Comparison of ENCODE assay signal across 8 cellular contexts in genomic region chr17:75848523-75849303, GRCh38. TPM values are rescaled to one million over a fixed set of nuclear protein-coding genes. Genes with fewer than 3 reads are reported as not detected.
DNase-seq lines count a peak whose midpoint lies in the region; ATAC-seq, FAIRE-seq and TF ChIP-seq lines count a peak whose summit lies in the region.

No MANE protein-coding gene starts in this region.

- H3K4me1 ChIP-seq in HCT116 (ENCODE audit: control insufficient read depth in 1 of 2, insufficient read depth in 2 of 2, low read length in 2 of 2) (peaks cover 32 to 54% of the 10 kb centered on the region in 2 experiments), PC-9 (replicated peaks; ENCODE audit: insufficient read depth) (peaks cover 55% of the 10 kb centered on the region)

- H3K27me3 ChIP-seq in HCT116 (ENCODE audit: insufficient read depth, low read length) (no peaks in the 10 kb centered on the region), PC-9 (ENCODE audit: insufficient read depth, low read depth) (no peaks in the 10 kb centered on the region)

- TF ChIP-seq RAD21 in HCT116 (IDR thresholded peaks at IDR 0.05; ENCODE audit: low read depth): no peak; the same call in 1 of the 2 replicates

- H3K9me3 ChIP-seq in HCT116 (ENCODE audit: control insufficient read depth in 1 of 2, insufficient read depth in 1 of 2, low read depth in 1 of 2, low read length in 2 of 2): no peaks in the 10 kb centered on the region
- no peaks in the 10 kb centered on the region for H3K9me3 ChIP-seq in PC-9 (ENCODE audit: insufficient read depth, low read depth)

- H3K4me1 Mint-ChIP-seq in progenitor cell of endocrine pancreas (ENCODE audit: low read depth): peaks cover 12% of the 10 kb centered on the region

- H3K36me3 ChIP-seq in HCT116 (ENCODE audit: control insufficient read depth in 1 of 2, insufficient read depth in 2 of 2, low read length in 2 of 2) (peaks cover 25 to 27% of the 10 kb centered on the region in 2 experiments; a peak in 3 of 4 replicates), PC-9 (ENCODE audit: low read depth) (peaks cover 26% of the 10 kb centered on the region)

- H3K9me2 ChIP-seq in HCT116 (ENCODE audit: insufficient read depth) (no peaks in the 10 kb centered on the region), PC-9 (ENCODE audit: insufficient read depth) (no peaks in the 10 kb centered on the region)

- H3K4me2 ChIP-seq in HCT116 (ENCODE audit: low read length) (0 out of 2 replicates have a peak overlapping the region, but pooled peaks have one; percentile 1), PC-9 (no peak overlapping the region)

- no peak for TF ChIP-seq POLR2A in HCT116 (IDR thresholded peaks at IDR 0.05; ENCODE audit: borderline replicate concordance, extremely low read depth, insufficient read depth, insufficient read length)

- H3K9ac ChIP-seq in HCT116 (ENCODE audit: low read length): 0 out of 2 replicates have a peak overlapping the region, but pooled peaks have one; percentile 4

- CTCF ChIA-PET in AG04449 (lab: Yijun Ruan, JAX) (interaction anchor here (0.8 to 6.3 kb wide), 16 partner anchors 8 to 95 kb away, joined by 3 to 52 read pairs (median 4); partner anchors contain the start of gene TRIM47), HCT116 (lab: Charles Lee) (interaction anchor here (0.9 to 2.9 kb wide), 7 partner anchors 8 to 84 kb away, joined by 3 to 10 read pairs (median 3); partner anchors contain the start of gene GALK1), PC-9 (lab: Charles Lee) (no interaction called here)

- H3K4me3 ChIP-seq in AG04449 (ENCODE audit: low read depth, low read length): no peak overlapping the region
- no peak overlapping the region for H3K4me3 ChIP-seq in HCT116 (replicated peaks in 1 of 2; ENCODE audit: low read depth in 1 of 2, low read length in 2 of 2)
- H3K4me3 ChIP-seq in PC-9: no peak overlapping the region

- peaks cover 41% of the 10 kb centered on the region for H3F3A ChIP-seq in PC-9 (ENCODE audit: insufficient read depth, low read depth)

- H4K20me1 ChIP-seq in HCT116 (ENCODE audit: insufficient read depth) (no peaks in the 10 kb centered on the region), PC-9 (ENCODE audit: insufficient read depth) (peaks cover 3% of the 10 kb centered on the region; the same call in 1 of the 2 replicates)

- RAD21 ChIA-PET in HCT116 (lab: Charles Lee; ENCODE audit: low non-redundant PET in 1 of 2, low total read pairs in 2 of 2, uncharacterized antibody in 2 of 2, unreplicated experiment in 2 of 2): no interaction called here

- POLR2A ChIA-PET in AG04449 (lab: Yijun Ruan, JAX): no interaction called here
- POLR2A ChIA-PET in HCT116 (lab: Charles Lee): no interaction called here
- POLR2A ChIA-PET in PC-9 (lab: Charles Lee; ENCODE audit: unreplicated experiment): no interaction called here

- H2AFZ ChIP-seq in HCT116 (ENCODE audit: low read depth, low read length, poor library complexity, severe bottlenecking): no peak overlapping the region
- no peak overlapping the region for H2AFZ ChIP-seq in PC-9

- BruUV-seq in HCT116 (replicated peaks; lab: Mats Ljungman, UMichigan) (no TSS peak), PC-9 (replicated peaks; lab: Mats Ljungman, UMichigan) (no TSS peak)

- DNase-seq in AG04449 (ENCODE audit: low read depth, low spot score) (no peak), HCT116 (ENCODE audit: low read depth, low spot score) (peak; percentile 64), PC-9 (peak; percentile 47 to 58), germinal center (ENCODE audit: low spot score) (peak; percentile 63), progenitor cell of endocrine pancreas (ENCODE audit: low spot score, unreplicated experiment) (peak; percentile 56), urothelium cell line (ENCODE audit: low spot score) (peak; percentile 63)
- peak; percentile 69 to 82 for DNase-seq in activated T-helper 1 cell treated with anti-CD3 and anti-CD28 coated beads, Interleukin-2, amount 50 U/mL, for 16 hours (ENCODE audit: low read depth in 1 of 2, low spot score in 1 of 2)

- no peak overlapping the region for H3K27ac Mint-ChIP-seq in progenitor cell of endocrine pancreas

- no peak for FAIRE-seq in urothelium cell line (lab: Jason Lieb, UNC)

- no peaks in the 10 kb centered on the region for H3K9me3 Mint-ChIP-seq in progenitor cell of endocrine pancreas (ENCODE audit: low read depth)

- peaks cover 6% of the 10 kb centered on the region for H3K36me3 Mint-ChIP-seq in progenitor cell of endocrine pancreas (ENCODE audit: insufficient read depth)

- ATAC-seq in HCT116 (peak; percentile 12; the same call in 1 of the 2 replicates), GM19035 (IDR thresholded peaks at IDR 0.05; ENCODE audit: unreplicated experiment) (no peak)

- TF ChIP-seq CTCF in AG04449 (IDR thresholded peaks at IDR 0.05; ENCODE audit: insufficient read depth, low read length, missing control alignments) (peak; percentile 61), HCT116 (IDR thresholded peaks at IDR 0.05 in 2 of 3, conservative IDR thresholded peaks at IDR 0.05 in 1 of 3; ENCODE audit: borderline replicate concordance in 1 of 3, insufficient read depth in 1 of 3, low read depth in 2 of 3, low read length in 2 of 3) (peak; percentile 81 to 99 (median 98)), PC-9 (conservative IDR thresholded peaks at IDR 0.05) (peak; percentile 81), progenitor cell of endocrine pancreas (IDR thresholded peaks at IDR 0.05; ENCODE audit: unreplicated experiment) (peak; percentile 69)

- H3K27me3 Mint-ChIP-seq in progenitor cell of endocrine pancreas: no peaks in the 10 kb centered on the region

- intact Hi-C loops in HCT116 (cut with micrococcal nuclease): no loop called here
- intact Hi-C loops in PC-9 (cut with micrococcal nuclease; ENCODE audit: unreplicated experiment): loop anchor here (5.0 kb wide), 1 partner anchor 134 kb away; no protein-coding TSS in a partner anchor

- peak overlapping the region; percentile 3; the same call in 1 of the 2 replicates for H3K27ac ChIP-seq in HCT116 (ENCODE audit: low read depth, low read length)
- no peak overlapping the region for H3K27ac ChIP-seq in PC-9

- no peak overlapping the region for H3K4me3 Mint-ChIP-seq in progenitor cell of endocrine pancreas (ENCODE audit: low read depth)

- H3K79me2 ChIP-seq in HCT116 (ENCODE audit: insufficient read depth, low read length) (peaks cover 9% of the 10 kb centered on the region; the same call in 1 of the 2 replicates), PC-9 (ENCODE audit: low read depth) (peaks cover 28% of the 10 kb centered on the region)

TF ChIP-seq in HCT116, 20 proteins besides CTCF, POLR2A, EP300 and RAD21 (continues in another document):
- TF ChIP-seq SIN3A (IDR thresholded peaks at IDR 0.05; ENCODE audit: low read depth) (no peak), FOSL1 (IDR thresholded peaks at IDR 0.05; ENCODE audit: low read depth) (no peak), ZFX (IDR thresholded peaks at IDR 0.05) (no peak), MAX (IDR thresholded peaks at IDR 0.05) (no peak), REST (IDR thresholded peaks at IDR 0.05; ENCODE audit: low read depth) (no peak), ZNF274 (IDR thresholded peaks at IDR 0.05; ENCODE audit: low read depth, low read length) (no peak), JUND (IDR thresholded peaks at IDR 0.05) (no peak), CEBPB (IDR thresholded peaks at IDR 0.05; ENCODE audit: low read depth) (no peak), CBX3 (IDR thresholded peaks at IDR 0.05; ENCODE audit: low read depth) (no peak)

RNA-seq across cellular contexts. Expression of gene UNC13D, which starts 4.5 kb away (rescaled TPM):
- total RNA-seq in HCT116 (2021; ENCODE audit: unreplicated experiment) (20.2 TPM), PC-9 (2021) (94.4 and 108 TPM in 2 replicates), progenitor cell of endocrine pancreas (2.7 and 3.1 TPM in 2 replicates)
- 20.3 and 22.7 TPM in 2 replicates for polyA plus RNA-seq in HCT116 (2012)

RNA-seq across cellular contexts. Expression of gene WBP2, which starts 6.4 kb away (rescaled TPM):
- total RNA-seq in HCT116 (2021; ENCODE audit: unreplicated experiment) (132 TPM), PC-9 (2021) (114 and 159 TPM in 2 replicates), progenitor cell of endocrine pancreas (47.9 and 57.7 TPM in 2 replicates)
- 184 and 186 TPM in 2 replicates for polyA plus RNA-seq in HCT116 (2012)

RNA-seq across cellular contexts. Expression of gene TRIM47, which starts 29.7 kb away (rescaled TPM):
- 86.7 TPM for total RNA-seq in HCT116 (2021; ENCODE audit: unreplicated experiment)
- polyA plus RNA-seq in HCT116 (2012): 49.9 and 67.2 TPM in 2 replicates
- total RNA-seq in PC-9 (2021): 46.1 and 48.3 TPM in 2 replicates
- 0.42 and 1.0 TPM in 2 replicates for total RNA-seq in progenitor cell of endocrine pancreas

RNA-seq across cellular contexts. Expression of gene TRIM65, which starts 48.0 kb away (rescaled TPM):
- total RNA-seq in HCT116 (2021; ENCODE audit: unreplicated experiment) (53.0 TPM), PC-9 (2021) (21.1 and 27.1 TPM in 2 replicates), progenitor cell of endocrine pancreas (13.9 and 17.1 TPM in 2 replicates)
- 26.3 and 29.9 TPM in 2 replicates for polyA plus RNA-seq in HCT116 (2012)

RNA-seq across cellular contexts. Expression of gene MRPL38, which starts 56.0 kb away (rescaled TPM):
- 219 TPM for total RNA-seq in HCT116 (2021; ENCODE audit: unreplicated experiment)
- 114 and 130 TPM in 2 replicates for polyA plus RNA-seq in HCT116 (2012)
- 127 and 136 TPM in 2 replicates for total RNA-seq in PC-9 (2021)
- 82.7 and 94.0 TPM in 2 replicates for total RNA-seq in progenitor cell of endocrine pancreas

Comparison
In these comparisons a context has a peak if more than half of its experiments do, and no peak if none do; other contexts are left out.
1. RNA of gene TRIM47, which starts 29.7 kb away (total RNA-seq): 86.7 TPM in HCT116 (single experiment) and 46.1 to 48.3 TPM in PC-9; 0.42 to 1.0 TPM in progenitor cell of endocrine pancreas; every median in the first group is over 10 times any median in the second.
2. Peak in every context shown above with its lines, with median percentiles within 50 percentile points of each other: CTCF ChIP-seq.